14 cellular contexts compared by ENCODE assay signal in genomic region chr11:76698321-76699043, GRCh38.
DNase-seq lines count a peak whose midpoint lies in the region; ATAC-seq and TF ChIP-seq lines count a peak whose summit lies in the region.
"Had no signal": no experiment of that assay in that cellular context is flagged by ENCODE, and none has a peak within 500 bp of the region (broad histone marks: within the 10 kb centered on the region; RNA-seq: fewer than 3 reads in every experiment).

No MANE protein-coding gene starts in this region.

- DNase-seq in NCI-H526 (lab: John Stamatoyannopoulos, UW) (peak; percentile 27 to 37), NCI-H526 treated with DMSO at 0.1 percent for 48 hours (lab: John Stamatoyannopoulos, UW) (no peak), KBM-7 (peak; percentile 69), astrocyte of the spinal cord (ENCODE audit: low read depth, low spot score) (no peak), nephron progenitor cell (no peak), DMS153 (lab: John Stamatoyannopoulos, UW) (no peak)
- no peak for DNase-seq in activated naive CD8-positive, alpha-beta T cell treated with anti-CD3 and anti-CD28 coated beads, Interleukin-2, amount 50 U/mL, for 24 hours
- DNase-seq: activated CD4-positive, alpha-beta T cell treated with anti-CD3 and anti-CD28 coated beads, Interleukin-2, amount 10 ng/mL, durations not matched to agents 7 days and 5 days; aorta; naive thymus-derived CD4-positive, alpha-beta T cell; stimulated activated CD4-positive, alpha-beta T cell treated with anti-CD3 and anti-CD28 coated beads, Interleukin-4, amount 100 ng/mL, for 1 hour; transverse colon had no signal

- no peak overlapping the region for H3K27ac Mint-ChIP-seq in nephron progenitor cell
- no peak overlapping the region for H3K27ac Mint-ChIP-seq in activated naive CD8-positive, alpha-beta T cell treated with anti-CD3 and anti-CD28 coated beads, Interleukin-2, amount 50 U/mL, for 24 hours
- H3K27ac Mint-ChIP-seq: activated CD4-positive, alpha-beta T cell treated with anti-CD3 and anti-CD28 coated beads, Interleukin-2, amount 10 ng/mL, durations not matched to agents 7 days and 5 days; naive thymus-derived CD4-positive, alpha-beta T cell had no signal

- H3K4me3 ChIP-seq in astrocyte of the spinal cord (ENCODE audit: low read depth, low read length) = no peak overlapping the region
- H3K4me3 ChIP-seq: heart left ventricle, transverse colon had no signal

- peaks cover 7% of the 10 kb centered on the region for H3K27me3 Mint-ChIP-seq in nephron progenitor cell (ENCODE audit: low read depth, poor library complexity)
- peaks cover 9% of the 10 kb centered on the region for H3K27me3 Mint-ChIP-seq in activated naive CD8-positive, alpha-beta T cell treated with anti-CD3 and anti-CD28 coated beads, Interleukin-2, amount 50 U/mL, for 24 hours

- no peaks in the 10 kb centered on the region for H3K9me3 Mint-ChIP-seq in nephron progenitor cell
- no peaks in the 10 kb centered on the region for H3K9me3 Mint-ChIP-seq in activated naive CD8-positive, alpha-beta T cell treated with anti-CD3 and anti-CD28 coated beads, Interleukin-2, amount 50 U/mL, for 24 hours
- H3K9me3 Mint-ChIP-seq: activated CD4-positive, alpha-beta T cell treated with anti-CD3 and anti-CD28 coated beads, Interleukin-2, amount 10 ng/mL, durations not matched to agents 7 days and 5 days; naive thymus-derived CD4-positive, alpha-beta T cell had no signal

- in situ Hi-C loops in KBM-7 (cut with MboI; ENCODE audit: low pct_unique_long_range_greater_than_20kb, low sequenced_read_pairs) (loop anchor here (25.0 kb wide), 1 partner anchor 111 kb away; no protein-coding TSS in a partner anchor), astrocyte of the spinal cord (cut with HindIII; ENCODE audit: low sequenced_read_pairs) (no loop called here)

- no peak overlapping the region for H3K4me3 Mint-ChIP-seq in nephron progenitor cell
- no peak overlapping the region for H3K4me3 Mint-ChIP-seq in activated naive CD8-positive, alpha-beta T cell treated with anti-CD3 and anti-CD28 coated beads, Interleukin-2, amount 50 U/mL, for 24 hours
- H3K4me3 Mint-ChIP-seq: activated CD4-positive, alpha-beta T cell treated with anti-CD3 and anti-CD28 coated beads, Interleukin-2, amount 10 ng/mL, durations not matched to agents 7 days and 5 days; naive thymus-derived CD4-positive, alpha-beta T cell had no signal

- peaks cover 35% of the 10 kb centered on the region for H3K4me1 Mint-ChIP-seq in nephron progenitor cell
- H3K4me1 Mint-ChIP-seq in activated naive CD8-positive, alpha-beta T cell treated with anti-CD3 and anti-CD28 coated beads, Interleukin-2, amount 50 U/mL, for 24 hours = peaks cover 20% of the 10 kb centered on the region

- ATAC-seq in activated naive CD8-positive, alpha-beta T cell treated with anti-CD3 and anti-CD28 coated beads, Interleukin-2, amount 50 U/mL, for 24 hours = no peak
- no peak for ATAC-seq in HG02884 (IDR thresholded peaks at IDR 0.05; ENCODE audit: unreplicated experiment)
- ATAC-seq: heart left ventricle; naive thymus-derived CD4-positive, alpha-beta T cell had no signal

- H3K36me3 Mint-ChIP-seq in nephron progenitor cell (ENCODE audit: low read depth) = no peaks in the 10 kb centered on the region
- H3K36me3 Mint-ChIP-seq in activated naive CD8-positive, alpha-beta T cell treated with anti-CD3 and anti-CD28 coated beads, Interleukin-2, amount 50 U/mL, for 24 hours (ENCODE audit: low read depth) = no peaks in the 10 kb centered on the region
- H3K36me3 Mint-ChIP-seq: naive thymus-derived CD4-positive, alpha-beta T cell had no signal

- TF ChIP-seq CTCF in astrocyte of the spinal cord (IDR thresholded peaks at IDR 0.05; ENCODE audit: low read depth, low read length) = peak; percentile 38
- peak; percentile 50 for TF ChIP-seq CTCF in nephron progenitor cell (IDR thresholded peaks at IDR 0.05)

Comparison
In these comparisons a context has a peak if more than half of its experiments do, and no peak if none do; other contexts are left out.
1. DNase-seq: peak in NCI-H526 (2 of 2) and KBM-7 (single experiment); none in NCI-H526 treated with DMSO at 0.1 percent for 48 hours (single experiment), astrocyte of the spinal cord (single experiment), nephron progenitor cell (single experiment), DMS153 (single experiment) and activated naive CD8-positive, alpha-beta T cell treated with anti-CD3 and anti-CD28 coated beads, Interleukin-2, amount 50 U/mL, for 24 hours (single experiment).